ENCODE assay signal across 26 cellular contexts in the genomic region with DNA sequence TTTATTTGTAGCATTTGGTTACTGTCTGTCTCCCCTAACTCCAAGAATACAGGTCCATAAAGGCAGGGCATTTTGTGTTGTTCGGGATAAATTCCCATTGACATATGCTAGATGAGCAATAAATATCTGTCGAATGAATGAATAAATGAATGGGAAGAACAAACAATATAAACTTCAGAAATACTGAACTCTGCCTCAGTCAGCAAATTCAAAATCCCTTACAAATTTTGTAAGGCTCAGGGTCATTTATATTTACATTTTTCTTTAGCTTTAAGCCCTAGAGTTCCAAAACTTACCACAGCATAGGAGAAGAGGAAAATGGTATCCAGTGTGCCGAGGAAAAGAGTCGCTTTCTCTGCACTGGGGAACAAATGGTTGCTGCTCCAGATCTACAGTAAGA. TPM values are rescaled to one million over a fixed set of nuclear protein-coding genes. Genes with fewer than 3 reads are reported as not detected.
"Had no signal": no experiment of that assay in that cellular context is flagged by ENCODE, and none has a peak within 500 bp of the region (broad histone marks: within the 10 kb centered on the region; RNA-seq: fewer than 3 reads in every experiment).

No MANE protein-coding gene starts in this region.

- H3K4me3 Mint-ChIP-seq: memory B cell, mesothelial cell of epicardium, natural killer cell, neural crest cell had no signal

- DNase-seq: cortex of kidney; dorsolateral prefrontal cortex; effector CD8-positive, alpha-beta T cell; esophagus squamous epithelium; foreskin fibroblast; glutamatergic neuron; kidney; left cardiac atrium; left ventricle myocardium inferior; lower lobe of right lung; natural killer cell; posterior cingulate gyrus; stimulated activated CD4-positive, alpha-beta T cell treated with anti-CD3 and anti-CD28 coated beads, Interleukin-2, amount 100 ng/mL, for 24 hours; stimulated activated CD4-positive, alpha-beta T cell treated with anti-CD3 and anti-CD28 coated beads, Interleukin-4, amount 100 ng/mL, for 4 hours; stimulated activated naive CD4-positive, alpha-beta T cell; thyroid gland; upper lobe of left lung; uterus had no signal

- H3K4me1 Mint-ChIP-seq: memory B cell, natural killer cell, neural crest cell had no signal

- H3K4me1 ChIP-seq: gastroesophageal sphincter, left ventricle myocardium inferior, lower lobe of right lung, sigmoid colon, thyroid gland, upper lobe of left lung, uterus had no signal

- H3K27me3 ChIP-seq: dorsolateral prefrontal cortex, esophagus squamous epithelium, gastroesophageal sphincter, sigmoid colon, thyroid gland, upper lobe of left lung, uterus had no signal

- H3K36me3 ChIP-seq: thyroid gland, uterus had no signal

- H3K27ac ChIP-seq: dorsolateral prefrontal cortex, esophagus squamous epithelium, gastroesophageal sphincter, left ventricle myocardium inferior, lower lobe of right lung, sigmoid colon, skin epidermis, thyroid gland, upper lobe of left lung, uterus had no signal

- H3K36me3 Mint-ChIP-seq: natural killer cell had no signal

- H3K27ac Mint-ChIP-seq: memory B cell, mesothelial cell of epicardium, natural killer cell had no signal

- H3K9me3 Mint-ChIP-seq: memory B cell, mesothelial cell of epicardium, natural killer cell, neural crest cell had no signal

- H3K9me3 ChIP-seq: esophagus squamous epithelium, gastroesophageal sphincter, left ventricle myocardium inferior, lower lobe of right lung, sigmoid colon, thyroid gland, upper lobe of left lung, uterus had no signal

- ATAC-seq: gastroesophageal sphincter, left cardiac atrium, lower lobe of right lung, natural killer cell had no signal

- H3K27me3 Mint-ChIP-seq: memory B cell had no signal

- H3K4me3 ChIP-seq: dorsolateral prefrontal cortex, esophagus squamous epithelium, gastroesophageal sphincter, left ventricle myocardium inferior, lower lobe of right lung, sigmoid colon, skin epidermis, thyroid gland, upper lobe of left lung, uterus had no signal

RNA-seq across cellular contexts. Expression of gene RAB19, which starts 34.6 kb away (rescaled TPM):
- total RNA-seq: gastroesophageal sphincter, left cardiac atrium, left ventricle myocardium inferior, myocyte, neural crest cell, osteocyte, sigmoid colon, uterus had no signal
